ENCODE assay signal across 8 cellular contexts in genomic region chr11:11787305-11788066, GRCh38. TPM values are rescaled to one million over a fixed set of nuclear protein-coding genes. Genes with fewer than 3 reads are reported as not detected.
DNase-seq lines count a peak whose midpoint lies in the region; ATAC-seq and TF ChIP-seq lines count a peak whose summit lies in the region.

No MANE protein-coding gene starts in this region.

- H3K4me2 ChIP-seq in OCI-LY3 (ENCODE audit: low read length) = no peak overlapping the region

- peak; percentile 60 for DNase-seq in SIG-M5 treated with dmso at 0.1 percent for 504 hours (lab: John Stamatoyannopoulos, UW; ENCODE audit: unreplicated experiment)
- no peak for DNase-seq in SIG-M5 (lab: John Stamatoyannopoulos, UW)
- DNase-seq in HT1080 (ENCODE audit: low read depth) = peak; percentile 71
- peak; percentile 68 for DNase-seq in activated T-cell treated with anti-CD3 and anti-CD28 coated beads for 1 hour (ENCODE audit: low read depth)
- peak; percentile 57 for DNase-seq in esophagus muscularis mucosa (ENCODE audit: extremely low spot score)
- peak; percentile 69 for DNase-seq in natural killer cell treated with Interleukin-12 subunit alpha and Interleukin-12 subunit beta and Interleukin-15 and Interleukin-18, amount 100 ng/mL, for 72 hours (ENCODE audit: low spot score)
- peak; percentile 52 for DNase-seq in stimulated activated naive CD4-positive, alpha-beta T cell treated with Interleukin-2 at 50 U/mL for 16 hours (lab: John Stamatoyannopoulos, UW)

- no peak for TF ChIP-seq POLR2A in esophagus muscularis mucosa (IDR thresholded peaks at IDR 0.05; ENCODE audit: low read depth)

- WGBS in esophagus muscularis mucosa = 69% methylated on average over 7 of the region's 7 CpGs

- ATAC-seq in natural killer cell treated with Interleukin-12 subunit alpha and Interleukin-12 subunit beta and Interleukin-15 and Interleukin-18, amount 100 ng/mL, for 72 hours = peak; percentile 64 to 81

- peaks cover 8% of the 10 kb centered on the region for H3K27me3 ChIP-seq in OCI-LY3 (ENCODE audit: low read depth, low read length)
- H3K27me3 ChIP-seq in esophagus muscularis mucosa = no peaks in the 10 kb centered on the region

- H4K20me1 ChIP-seq in OCI-LY3 (ENCODE audit: insufficient read depth, low read length) = no peaks in the 10 kb centered on the region

- H3K9me3 Mint-ChIP-seq in natural killer cell treated with Interleukin-12 subunit alpha and Interleukin-12 subunit beta and Interleukin-15 and Interleukin-18, amount 100 ng/mL, for 72 hours = no peaks in the 10 kb centered on the region

- no peaks in the 10 kb centered on the region for H3K4me1 Mint-ChIP-seq in natural killer cell treated with Interleukin-12 subunit alpha and Interleukin-12 subunit beta and Interleukin-15 and Interleukin-18, amount 100 ng/mL, for 72 hours (ENCODE audit: low read depth in 2 of 2)

- no peak overlapping the region for H2AFZ ChIP-seq in OCI-LY3 (ENCODE audit: low read depth, low read length)

- no peaks in the 10 kb centered on the region for H3K36me3 ChIP-seq in OCI-LY3 (replicated peaks; ENCODE audit: low read depth, low read length)
- no peaks in the 10 kb centered on the region for H3K36me3 ChIP-seq in esophagus muscularis mucosa

- H3K27ac ChIP-seq in OCI-LY3 (ENCODE audit: low read length) (no peak overlapping the region), esophagus muscularis mucosa (replicated peaks in 1 of 4) (no peak overlapping the region)

- H3K9me3 ChIP-seq in OCI-LY3 (ENCODE audit: insufficient read depth, low read length) (no peaks in the 10 kb centered on the region), esophagus muscularis mucosa (no peaks in the 10 kb centered on the region)

- H3K9ac ChIP-seq in OCI-LY3 (ENCODE audit: low read length) = no peak overlapping the region

- TF ChIP-seq CTCF in OCI-LY3 (IDR thresholded peaks at IDR 0.05; ENCODE audit: low read depth, low read length) (peak; percentile 92), esophagus muscularis mucosa (IDR thresholded peaks at IDR 0.05) (peak; percentile 85 to 95 (median 94))

- no peaks in the 10 kb centered on the region for H3K36me3 Mint-ChIP-seq in natural killer cell treated with Interleukin-12 subunit alpha and Interleukin-12 subunit beta and Interleukin-15 and Interleukin-18, amount 100 ng/mL, for 72 hours

- peaks cover 9 to 10% of the 10 kb centered on the region in 2 donors for H3K27me3 Mint-ChIP-seq in natural killer cell treated with Interleukin-12 subunit alpha and Interleukin-12 subunit beta and Interleukin-15 and Interleukin-18, amount 100 ng/mL, for 72 hours

- no peaks in the 10 kb centered on the region for H3K79me2 ChIP-seq in OCI-LY3 (ENCODE audit: low read length)

- intact Hi-C loops in esophagus muscularis mucosa (cut with DNase I) = loop anchor here (2.0 to 5.0 kb wide), 4 partner anchors 165 to 995 kb away; partner anchors contain the start of gene GALNT18

- no peak overlapping the region for H3K4me3 ChIP-seq in OCI-LY3 (ENCODE audit: low read length)
- no peak overlapping the region for H3K4me3 ChIP-seq in esophagus muscularis mucosa

- no peak overlapping the region for H3K27ac Mint-ChIP-seq in natural killer cell treated with Interleukin-12 subunit alpha and Interleukin-12 subunit beta and Interleukin-15 and Interleukin-18, amount 100 ng/mL, for 72 hours

- TF ChIP-seq EP300 in esophagus muscularis mucosa (IDR thresholded peaks at IDR 0.05) = no peak

- peak overlapping the region; percentile 8 for H3K4me3 Mint-ChIP-seq in natural killer cell treated with Interleukin-12 subunit alpha and Interleukin-12 subunit beta and Interleukin-15 and Interleukin-18, amount 100 ng/mL, for 72 hours

- H3K4me1 ChIP-seq in OCI-LY3 (ENCODE audit: low read length) = no peaks in the 10 kb centered on the region
- peaks cover 0 to 17% (median 3%) of the 10 kb centered on the region in 4 donors for H3K4me1 ChIP-seq in esophagus muscularis mucosa

RNA-seq across cellular contexts. Expression of gene USP47, which starts 54.3 kb away (rescaled TPM):
- total RNA-seq in HT1080 (2014; rRNA removed; shearing (Covaris generic)) = 30.8 and 33.5 TPM in 2 replicates
- polyA plus RNA-seq in HT1080 (2015; cell fraction: cytosol; rRNA removed) = 15.3 and 17.6 TPM in 2 replicates
- 38.7 and 38.9 TPM in 2 replicates for polyA plus RNA-seq in HT1080 (2015; cell fraction: nucleus; rRNA removed)
- 100 to 1,000 TPM in 2 of 4 donors, 10 to 100 TPM in 2; 86.2 to 112 (median 96.5) TPM for total RNA-seq in esophagus muscularis mucosa
- total RNA-seq in natural killer cell treated with Interleukin-12 subunit alpha and Interleukin-12 subunit beta and Interleukin-15 and Interleukin-18, amount 100 ng/mL, for 72 hours = 10 to 100 TPM; 61.7 to 61.8 TPM
